In the genomic region with DNA sequence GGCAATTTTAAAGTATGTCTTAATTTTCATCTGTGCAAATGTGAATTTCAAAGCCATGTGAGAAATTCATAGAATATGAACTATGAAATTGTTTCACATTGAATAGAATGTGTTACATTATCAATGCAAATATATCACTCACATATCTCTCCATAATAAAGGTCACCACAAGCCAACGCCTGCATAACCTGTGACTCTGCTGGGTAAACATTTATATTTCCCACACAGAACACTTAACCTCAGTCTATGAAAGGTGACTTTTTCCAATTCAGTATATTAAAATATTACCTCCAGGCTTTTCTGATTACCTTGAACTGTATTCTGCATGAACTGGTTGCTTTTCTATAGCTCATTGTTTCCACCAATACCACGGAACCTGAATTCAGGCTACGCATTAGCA, we compare ENCODE assay signal across 33 cellular contexts.
DNase-seq lines count a peak whose midpoint lies in the region; ATAC-seq, FAIRE-seq and TF ChIP-seq lines count a peak whose summit lies in the region.
"Had no signal": no experiment of that assay in that cellular context is flagged by ENCODE, and none has a peak within 500 bp of the region (broad histone marks: within the 10 kb centered on the region; RNA-seq: fewer than 3 reads in every experiment).

No MANE protein-coding gene starts in this region.

- TF ChIP-seq CTCF in body of pancreas (IDR thresholded peaks at IDR 0.05) (no peak), neural cell (IDR thresholded peaks at IDR 0.05; ENCODE audit: poor library complexity, severe bottlenecking) (no peak), pancreas (IDR thresholded peaks at IDR 0.05) (no peak)

- H3K9me3 ChIP-seq in body of pancreas (no peaks in the 10 kb centered on the region), neural cell (ENCODE audit: low read length) (no peaks in the 10 kb centered on the region), pancreas (no peaks in the 10 kb centered on the region), Karpas-422 (ENCODE audit: low read length) (peaks cover 18% of the 10 kb centered on the region)
- H3K9me3 ChIP-seq: A549; BE2C; BLaER1; BLaER1 treated with 17β-estradiol and CSF1 and Interleukin-3, amounts not matched to agents 10 nM and 100 nM; Caco-2 had no signal

- no peaks in the 10 kb centered on the region for H4K20me1 ChIP-seq in neural cell (ENCODE audit: insufficient read depth)
- H4K20me1 ChIP-seq in Karpas-422 (ENCODE audit: insufficient read depth, low read depth, low read length) = no peaks in the 10 kb centered on the region
- H4K20me1 ChIP-seq: BLaER1; BLaER1 treated with 17β-estradiol and CSF1 and Interleukin-3, amounts not matched to agents 10 nM and 100 nM had no signal

- no peak for TF ChIP-seq POLR2A in body of pancreas (IDR thresholded peaks at IDR 0.05)

- H3K27ac ChIP-seq in body of pancreas = no peak overlapping the region
- H3K27ac ChIP-seq in neural cell (ENCODE audit: low read length) = peak overlapping the region; percentile 54
- H3K27ac ChIP-seq in pancreas = peak overlapping the region in 1 of 4 donors; percentile 2
- no peak overlapping the region for H3K27ac ChIP-seq in Karpas-422 (ENCODE audit: low read length)
- H3K27ac ChIP-seq: 22Rv1; A549; BLaER1; BLaER1 treated with 17β-estradiol and CSF1 and Interleukin-3, amounts not matched to agents 10 nM and 100 nM; C4-2B had no signal

- intact Hi-C loops in body of pancreas (cut with DNase I) (no loop called here), pancreas (cut with DNase I) (no loop called here)

- TF ChIP-seq EP300 in neural cell (conservative IDR thresholded peaks at IDR 0.05; ENCODE audit: poor library complexity, severe bottlenecking) = no peak

- peak in 2 of 4 donors; percentile 6 to 36 for DNase-seq in body of pancreas
- DNase-seq in pancreas = peak in 1 of 6 donors; percentile 6
- DNase-seq in NAMALWA (ENCODE audit: low spot score) = no peak
- no peak for DNase-seq in Karpas-422
- DNase-seq: 8988T; ACHN; AML-193; BE2C; C1 segment of cervical spinal cord; Caco-2; Calu3; CD4-positive, alpha-beta memory T cell; CD4-positive, alpha-beta T cell; CD4-positive, CD25-positive, alpha-beta regulatory T cell; CD8-positive, alpha-beta memory T cell; CD8-positive, alpha-beta T cell; COR-L47; DMS 273 treated with DMSO at 0.1 percent for 48 hours; DMS153; DMS53; DMS79; DMS79 treated with DMSO at 0.1 percent for 48 hours; DND-41; EL had no signal

- TF ChIP-seq RAD21 in neural cell (conservative IDR thresholded peaks at IDR 0.05) = no peak

- H3K4me2 ChIP-seq in neural cell (ENCODE audit: low read length) = no peak overlapping the region
- H3K4me2 ChIP-seq in Karpas-422 (ENCODE audit: low read depth, low read length, poor library complexity, severe bottlenecking) = no peak overlapping the region
- H3K4me2 ChIP-seq: A549; BLaER1; BLaER1 treated with 17β-estradiol and CSF1 and Interleukin-3, amounts not matched to agents 10 nM and 100 nM had no signal

- no peaks in the 10 kb centered on the region for H3K79me2 ChIP-seq in neural cell (replicated peaks; ENCODE audit: insufficient read depth, low read length)
- H3K79me2 ChIP-seq in Karpas-422 (ENCODE audit: low read length) = no peaks in the 10 kb centered on the region

- H3K9me2 ChIP-seq in neural cell (ENCODE audit: insufficient read depth, low read length) (no peaks in the 10 kb centered on the region), Karpas-422 (replicated peaks; ENCODE audit: insufficient read depth, low read length) (no peaks in the 10 kb centered on the region)

- peak; percentile 56 for ATAC-seq in body of pancreas
- ATAC-seq in pancreas = peak; percentile 79 to 95 (median 86)
- ATAC-seq in GM21723 (IDR thresholded peaks at IDR 0.05; ENCODE audit: unreplicated experiment) = no peak
- ATAC-seq: A549; CD8-positive, alpha-beta T cell had no signal

- FAIRE-seq in pancreas (lab: Jason Lieb, UNC) = no peak
- FAIRE-seq: A204.1, A549, D721Med had no signal

- H3K36me3 ChIP-seq in body of pancreas (replicated peaks in 1 of 2; ENCODE audit: insufficient read depth in 1 of 2, low read depth in 2 of 2) (no peaks in the 10 kb centered on the region), neural cell (ENCODE audit: insufficient read depth, low read length) (no peaks in the 10 kb centered on the region), pancreas (no peaks in the 10 kb centered on the region), Karpas-422 (ENCODE audit: insufficient read depth, low read length) (no peaks in the 10 kb centered on the region)
- H3K36me3 ChIP-seq: BE2C; BLaER1; BLaER1 treated with 17β-estradiol and CSF1 and Interleukin-3, amounts not matched to agents 10 nM and 100 nM had no signal

- no peaks in the 10 kb centered on the region for H3K27me3 ChIP-seq in body of pancreas
- H3K27me3 ChIP-seq in neural cell (ENCODE audit: insufficient read depth, low read depth, low read length) = no peaks in the 10 kb centered on the region
- H3K27me3 ChIP-seq in pancreas = no peaks in the 10 kb centered on the region
- H3K27me3 ChIP-seq in Karpas-422 (ENCODE audit: low read length) = no peaks in the 10 kb centered on the region
- H3K27me3 ChIP-seq: BLaER1; BLaER1 treated with 17β-estradiol and CSF1 and Interleukin-3, amounts not matched to agents 10 nM and 100 nM had no signal

- H3K4me1 ChIP-seq in body of pancreas (peaks cover 4% of the 10 kb centered on the region), pancreas (peaks cover 0 to 9% (median 0%) of the 10 kb centered on the region in 3 donors), Karpas-422 (ENCODE audit: low read length) (no peaks in the 10 kb centered on the region)
- H3K4me1 ChIP-seq: A549; BE2C; BLaER1; BLaER1 treated with 17β-estradiol and CSF1 and Interleukin-3, amounts not matched to agents 10 nM and 100 nM; Caco-2 had no signal

- no peaks in the 10 kb centered on the region for H3F3A ChIP-seq in neural cell (ENCODE audit: insufficient read depth, low read length, poor library complexity, severe bottlenecking)

- H3K9ac ChIP-seq in neural cell (ENCODE audit: low read length) = no peak overlapping the region
- no peak overlapping the region for H3K9ac ChIP-seq in Karpas-422 (ENCODE audit: low read length)
- H3K9ac ChIP-seq: BLaER1; BLaER1 treated with 17β-estradiol and CSF1 and Interleukin-3, amounts not matched to agents 10 nM and 100 nM had no signal

- H2AFZ ChIP-seq in neural cell (ENCODE audit: low read depth, low read length) (no peak overlapping the region), Karpas-422 (ENCODE audit: low read length) (no peak overlapping the region)

- WGBS in body of pancreas, 2 donors = 32 to 34% methylated on average over 3 of the region's 3 CpGs
- 27 to 36% methylated on average over 3 of the region's 3 CpGs for WGBS in pancreas, 2 donors

- H3K4me3 ChIP-seq in body of pancreas (no peak overlapping the region), neural cell (ENCODE audit: low read length) (peak overlapping the region; percentile 8), pancreas (no peak overlapping the region), Karpas-422 (ENCODE audit: low read length) (no peak overlapping the region)
- H3K4me3 ChIP-seq: A549; BLaER1; BLaER1 treated with 17β-estradiol and CSF1 and Interleukin-3, amounts not matched to agents 10 nM and 100 nM had no signal

TF ChIP-seq in neural cell, 6 proteins besides CTCF, POLR2A, EP300 and RAD21:
- TF ChIP-seq POLR2AphosphoS5 (IDR thresholded peaks at IDR 0.05) (no peak), SMC3 (conservative IDR thresholded peaks at IDR 0.05; ENCODE audit: poor library complexity) (no peak), TAF1 (IDR thresholded peaks at IDR 0.05; ENCODE audit: low read depth) (no peak), MXI1 (conservative IDR thresholded peaks at IDR 0.05; ENCODE audit: poor library complexity, severe bottlenecking) (no peak), EZH2 (IDR thresholded peaks at IDR 0.05; ENCODE audit: borderline replicate concordance, insufficient read depth, low read length, poor library complexity, severe bottlenecking) (no peak)
- TF ChIP-seq, protein P1, sequence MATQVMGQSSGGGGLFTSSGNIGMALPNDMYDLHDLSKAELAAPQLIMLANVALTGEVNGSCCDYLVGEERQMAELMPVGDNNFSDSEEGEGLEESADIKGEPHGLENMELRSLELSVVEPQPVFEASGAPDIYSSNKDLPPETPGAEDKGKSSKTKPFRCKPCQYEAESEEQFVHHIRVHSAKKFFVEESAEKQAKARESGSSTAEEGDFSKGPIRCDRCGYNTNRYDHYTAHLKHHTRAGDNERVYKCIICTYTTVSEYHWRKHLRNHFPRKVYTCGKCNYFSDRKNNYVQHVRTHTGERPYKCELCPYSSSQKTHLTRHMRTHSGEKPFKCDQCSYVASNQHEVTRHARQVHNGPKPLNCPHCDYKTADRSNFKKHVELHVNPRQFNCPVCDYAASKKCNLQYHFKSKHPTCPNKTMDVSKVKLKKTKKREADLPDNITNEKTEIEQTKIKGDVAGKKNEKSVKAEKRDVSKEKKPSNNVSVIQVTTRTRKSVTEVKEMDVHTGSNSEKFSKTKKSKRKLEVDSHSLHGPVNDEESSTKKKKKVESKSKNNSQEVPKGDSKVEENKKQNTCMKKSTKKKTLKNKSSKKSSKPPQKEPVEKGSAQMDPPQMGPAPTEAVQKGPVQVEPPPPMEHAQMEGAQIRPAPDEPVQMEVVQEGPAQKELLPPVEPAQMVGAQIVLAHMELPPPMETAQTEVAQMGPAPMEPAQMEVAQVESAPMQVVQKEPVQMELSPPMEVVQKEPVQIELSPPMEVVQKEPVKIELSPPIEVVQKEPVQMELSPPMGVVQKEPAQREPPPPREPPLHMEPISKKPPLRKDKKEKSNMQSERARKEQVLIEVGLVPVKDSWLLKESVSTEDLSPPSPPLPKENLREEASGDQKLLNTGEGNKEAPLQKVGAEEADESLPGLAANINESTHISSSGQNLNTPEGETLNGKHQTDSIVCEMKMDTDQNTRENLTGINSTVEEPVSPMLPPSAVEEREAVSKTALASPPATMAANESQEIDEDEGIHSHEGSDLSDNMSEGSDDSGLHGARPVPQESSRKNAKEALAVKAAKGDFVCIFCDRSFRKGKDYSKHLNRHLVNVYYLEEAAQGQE (IDR thresholded peaks at IDR 0.05; ENCODE audit: borderline replicate concordance) = no peak
